Comparison of ENCODE assay signal across 8 cellular contexts in genomic region chr12:96198970-96199369, GRCh38. TPM values are rescaled to one million over a fixed set of nuclear protein-coding genes. Genes with fewer than 3 reads are reported as not detected.
DNase-seq lines count a peak whose midpoint lies in the region; ATAC-seq and TF ChIP-seq lines count a peak whose summit lies in the region.

No MANE protein-coding gene starts in this region.

- POLR2A ChIA-PET in activated CD4-positive, alpha-beta memory T cell treated with anti-CD3 and anti-CD28 coated beads, Interleukin-2, amount 10 ng/mL, durations not matched to agents 7 days and 5 days (lab: Charles Lee) = interaction anchor here (1.0 to 6.4 kb wide), 5 partner anchors 9 to 24 kb away, joined by 3 to 103 read pairs (median 6); no protein-coding TSS in a partner anchor

- intact Hi-C loops in sciatic nerve (cut with DNase I) = no loop called here

- no peak for ATAC-seq in sciatic nerve

- peak; percentile 67 for DNase-seq in AG08396 (ENCODE audit: low spot score)
- DNase-seq in HFF-Myc (ENCODE audit: extremely low read depth, low read depth) = peak; percentile 52
- no peak for DNase-seq in activated CD4-positive, alpha-beta memory T cell treated with anti-CD3 and anti-CD28 coated beads, Interleukin-2, amount 10 ng/mL, durations not matched to agents 7 days and 5 days
- peak; percentile 60 for DNase-seq in hepatic stellate cell (ENCODE audit: low spot score)
- DNase-seq in NCI-H748 (lab: John Stamatoyannopoulos, UW; ENCODE audit: unreplicated experiment) = no peak
- DNase-seq in KBM-7 = no peak
- no peak for DNase-seq in superior temporal gyrus (ENCODE audit: extremely low spot score)
- no peak for DNase-seq in sciatic nerve (ENCODE audit: low spot score)

- H3K4me3 ChIP-seq in HFF-Myc (replicated peaks; ENCODE audit: low read depth, low read length) = no peak overlapping the region

- no peaks in the 10 kb centered on the region for H3K9me3 Mint-ChIP-seq in activated CD4-positive, alpha-beta memory T cell treated with anti-CD3 and anti-CD28 coated beads, Interleukin-2, amount 10 ng/mL, durations not matched to agents 7 days and 5 days

- H3K36me3 Mint-ChIP-seq in activated CD4-positive, alpha-beta memory T cell treated with anti-CD3 and anti-CD28 coated beads, Interleukin-2, amount 10 ng/mL, durations not matched to agents 7 days and 5 days (ENCODE audit: low read depth) = peaks cover 47% of the 10 kb centered on the region

- TF ChIP-seq CTCF in HFF-Myc (IDR thresholded peaks at IDR 0.05; ENCODE audit: low read depth, low read length, missing control alignments) = no peak

- H3K4me3 Mint-ChIP-seq in activated CD4-positive, alpha-beta memory T cell treated with anti-CD3 and anti-CD28 coated beads, Interleukin-2, amount 10 ng/mL, durations not matched to agents 7 days and 5 days = peak overlapping the region; percentile 33

- in situ Hi-C loops in KBM-7 (cut with MboI; ENCODE audit: low pct_unique_long_range_greater_than_20kb, low sequenced_read_pairs) = no loop called here

- H3K27me3 Mint-ChIP-seq in activated CD4-positive, alpha-beta memory T cell treated with anti-CD3 and anti-CD28 coated beads, Interleukin-2, amount 10 ng/mL, durations not matched to agents 7 days and 5 days = no peaks in the 10 kb centered on the region

- peaks cover 55% of the 10 kb centered on the region for H3K4me1 Mint-ChIP-seq in activated CD4-positive, alpha-beta memory T cell treated with anti-CD3 and anti-CD28 coated beads, Interleukin-2, amount 10 ng/mL, durations not matched to agents 7 days and 5 days

- H3K27ac Mint-ChIP-seq in activated CD4-positive, alpha-beta memory T cell treated with anti-CD3 and anti-CD28 coated beads, Interleukin-2, amount 10 ng/mL, durations not matched to agents 7 days and 5 days = peak overlapping the region; percentile 67

- CTCF ChIA-PET in activated CD4-positive, alpha-beta memory T cell treated with anti-CD3 and anti-CD28 coated beads, Interleukin-2, amount 10 ng/mL, durations not matched to agents 7 days and 5 days (lab: Charles Lee) = interaction anchor here (2.5 to 4.0 kb wide), 2 partner anchors 11 to 16 kb away, joined by 12 to 21 read pairs; no protein-coding TSS in a partner anchor

RNA-seq across cellular contexts. Expression of gene ELK3, which starts 4.8 kb away (rescaled TPM):
- 10 to 100 TPM; 46.3 TPM for total RNA-seq in activated CD4-positive, alpha-beta memory T cell treated with anti-CD3 and anti-CD28 coated beads, Interleukin-2, amount 10 ng/mL, durations not matched to agents 7 days and 5 days
- total RNA-seq in sciatic nerve = 30.2 TPM

Comparison
In these comparisons a context has a peak if more than half of its experiments do, and no peak if none do; other contexts are left out.
1. DNase-seq: peak in AG08396 (single experiment), HFF-Myc (single experiment) and hepatic stellate cell (single experiment); none in activated CD4-positive, alpha-beta memory T cell treated with anti-CD3 and anti-CD28 coated beads, Interleukin-2, amount 10 ng/mL, durations not matched to agents 7 days and 5 days (single experiment), NCI-H748 (single experiment), KBM-7 (single experiment), superior temporal gyrus (single experiment) and sciatic nerve (single experiment).